Comparison of ENCODE assay signal across 1 cellular context in the genomic region with DNA sequence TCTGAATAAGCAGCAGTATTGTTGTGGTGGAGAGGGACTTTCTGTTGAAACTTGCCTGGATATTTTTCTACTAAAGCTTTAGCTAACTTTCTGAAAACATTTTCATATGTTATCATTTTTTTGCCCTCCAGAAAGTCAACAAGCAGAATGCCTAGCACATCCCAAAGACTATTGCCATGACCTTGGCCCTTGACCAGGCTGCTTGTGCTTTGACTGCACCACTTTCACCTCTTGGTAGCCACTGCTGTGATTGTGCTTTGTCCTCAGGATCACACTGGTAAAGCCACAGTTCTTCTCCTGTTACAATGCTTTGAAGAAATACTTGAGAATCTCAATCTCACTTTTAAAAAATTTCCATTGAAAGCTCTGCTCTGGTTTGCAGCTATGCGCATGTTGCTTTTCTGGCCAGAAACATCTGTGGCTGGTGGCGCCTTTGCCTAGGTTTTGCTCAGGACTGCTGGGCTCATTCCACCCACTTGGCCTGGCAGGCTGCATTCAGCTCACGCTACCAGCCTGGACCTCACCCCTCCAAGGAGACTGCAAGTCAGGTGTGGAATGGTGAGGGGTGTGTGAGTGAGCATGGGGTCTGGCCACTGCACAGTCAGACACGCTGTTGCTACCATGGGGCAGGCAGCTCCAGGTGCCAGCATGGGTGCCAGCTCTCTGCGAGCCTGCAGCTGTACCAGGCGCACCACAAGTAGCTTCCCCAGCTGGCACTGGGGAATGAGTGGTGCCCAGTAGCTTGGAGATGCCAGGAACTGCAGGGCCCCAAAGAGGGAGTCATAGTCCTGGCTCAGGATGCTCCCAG.
TF ChIP-seq lines count a peak whose summit lies in the region.

No MANE protein-coding gene starts in this region.

TF ChIP-seq in HepG2, 621 proteins besides CTCF, POLR2A, EP300 and RAD21 (continued from another document and continues in another):
- TF ChIP-seq, protein P1, sequence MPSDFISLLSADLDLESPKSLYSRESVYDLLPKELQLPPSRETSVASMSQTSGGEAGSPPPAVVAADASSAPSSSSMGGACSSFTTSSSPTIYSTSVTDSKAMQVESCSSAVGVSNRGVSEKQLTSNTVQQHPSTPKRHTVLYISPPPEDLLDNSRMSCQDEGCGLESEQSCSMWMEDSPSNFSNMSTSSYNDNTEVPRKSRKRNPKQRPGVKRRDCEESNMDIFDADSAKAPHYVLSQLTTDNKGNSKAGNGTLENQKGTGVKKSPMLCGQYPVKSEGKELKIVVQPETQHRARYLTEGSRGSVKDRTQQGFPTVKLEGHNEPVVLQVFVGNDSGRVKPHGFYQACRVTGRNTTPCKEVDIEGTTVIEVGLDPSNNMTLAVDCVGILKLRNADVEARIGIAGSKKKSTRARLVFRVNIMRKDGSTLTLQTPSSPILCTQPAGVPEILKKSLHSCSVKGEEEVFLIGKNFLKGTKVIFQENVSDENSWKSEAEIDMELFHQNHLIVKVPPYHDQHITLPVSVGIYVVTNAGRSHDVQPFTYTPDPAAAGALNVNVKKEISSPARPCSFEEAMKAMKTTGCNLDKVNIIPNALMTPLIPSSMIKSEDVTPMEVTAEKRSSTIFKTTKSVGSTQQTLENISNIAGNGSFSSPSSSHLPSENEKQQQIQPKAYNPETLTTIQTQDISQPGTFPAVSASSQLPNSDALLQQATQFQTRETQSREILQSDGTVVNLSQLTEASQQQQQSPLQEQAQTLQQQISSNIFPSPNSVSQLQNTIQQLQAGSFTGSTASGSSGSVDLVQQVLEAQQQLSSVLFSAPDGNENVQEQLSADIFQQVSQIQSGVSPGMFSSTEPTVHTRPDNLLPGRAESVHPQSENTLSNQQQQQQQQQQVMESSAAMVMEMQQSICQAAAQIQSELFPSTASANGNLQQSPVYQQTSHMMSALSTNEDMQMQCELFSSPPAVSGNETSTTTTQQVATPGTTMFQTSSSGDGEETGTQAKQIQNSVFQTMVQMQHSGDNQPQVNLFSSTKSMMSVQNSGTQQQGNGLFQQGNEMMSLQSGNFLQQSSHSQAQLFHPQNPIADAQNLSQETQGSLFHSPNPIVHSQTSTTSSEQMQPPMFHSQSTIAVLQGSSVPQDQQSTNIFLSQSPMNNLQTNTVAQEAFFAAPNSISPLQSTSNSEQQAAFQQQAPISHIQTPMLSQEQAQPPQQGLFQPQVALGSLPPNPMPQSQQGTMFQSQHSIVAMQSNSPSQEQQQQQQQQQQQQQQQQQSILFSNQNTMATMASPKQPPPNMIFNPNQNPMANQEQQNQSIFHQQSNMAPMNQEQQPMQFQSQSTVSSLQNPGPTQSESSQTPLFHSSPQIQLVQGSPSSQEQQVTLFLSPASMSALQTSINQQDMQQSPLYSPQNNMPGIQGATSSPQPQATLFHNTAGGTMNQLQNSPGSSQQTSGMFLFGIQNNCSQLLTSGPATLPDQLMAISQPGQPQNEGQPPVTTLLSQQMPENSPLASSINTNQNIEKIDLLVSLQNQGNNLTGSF (CRISPR knock-in tag; IDR thresholded peaks at IDR 0.05), result no peak
- TF ChIP-seq, protein P2, sequence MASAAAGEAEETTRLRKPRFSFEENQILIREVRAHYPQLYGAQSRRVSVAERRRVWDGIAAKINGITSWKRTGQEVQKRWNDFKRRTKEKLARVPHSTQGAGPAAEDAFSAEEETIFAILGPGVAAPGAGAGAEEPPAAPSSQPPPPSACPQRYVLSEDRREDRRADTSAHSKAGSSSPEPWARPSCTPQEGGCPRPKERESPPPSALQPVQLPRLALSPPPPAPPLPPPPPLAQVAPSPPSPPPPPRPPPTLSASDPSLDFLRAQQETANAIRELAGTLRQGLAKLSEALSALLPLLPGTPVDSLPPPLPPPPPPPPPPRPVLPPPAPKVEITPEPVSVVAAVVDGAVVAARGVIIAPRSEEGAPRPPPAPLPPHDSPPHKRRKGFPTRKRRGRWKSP (CRISPR knock-in tag; IDR thresholded peaks at IDR 0.05), result no peak
- TF ChIP-seq ZNF678 (CRISPR knock-in tag; IDR thresholded peaks at IDR 0.05) (0 out of 2 replicates have a peak, but pooled peaks have one; percentile 34), NR1H2 (CRISPR knock-in tag; IDR thresholded peaks at IDR 0.05; ENCODE audit: borderline replicate concordance, low read depth) (no peak), RAD51 (IDR thresholded peaks at IDR 0.05; ENCODE audit: borderline replicate concordance) (no peak), ATF4 (CRISPR knock-in tag; IDR thresholded peaks at IDR 0.05) (no peak), NR2C2 (CRISPR knock-in tag; IDR thresholded peaks at IDR 0.05; ENCODE audit: borderline replicate concordance) (0 out of 2 replicates have a peak, but pooled peaks have one; percentile 43), AHDC1 (CRISPR knock-in tag; IDR thresholded peaks at IDR 0.05; ENCODE audit: borderline replicate concordance) (peak; percentile 77; the same call in 1 of the 2 replicates), DR1 (CRISPR knock-in tag; IDR thresholded peaks at IDR 0.05) (no peak), ZSCAN21 (CRISPR knock-in tag; IDR thresholded peaks at IDR 0.05; ENCODE audit: borderline replicate concordance) (no peak), BCL6 (CRISPR knock-in tag; IDR thresholded peaks at IDR 0.05) (peak; percentile 84), TMF1 (CRISPR knock-in tag; IDR thresholded peaks at IDR 0.05; ENCODE audit: low read depth) (no peak), CENPBD1 (CRISPR knock-in tag; IDR thresholded peaks at IDR 0.05; ENCODE audit: borderline replicate concordance, low read depth) (no peak), MIER3 (CRISPR knock-in tag; IDR thresholded peaks at IDR 0.05; ENCODE audit: borderline replicate concordance) (no peak), MATR3 (CRISPR knock-in tag; IDR thresholded peaks at IDR 0.05) (no peak), ZNF614 (CRISPR knock-in tag; IDR thresholded peaks at IDR 0.05; ENCODE audit: borderline replicate concordance) (0 out of 2 replicates have a peak, but pooled peaks have one; percentile 58), HMG20A (CRISPR knock-in tag; IDR thresholded peaks at IDR 0.05; ENCODE audit: borderline replicate concordance) (peak; percentile 93; the same call in 1 of the 2 replicates), RBM22 (optimal IDR thresholded peaks at IDR 0.05; ENCODE audit: low read length) (no peak), KLF13 (CRISPR knock-in tag; IDR thresholded peaks at IDR 0.05) (no peak), ATRX (CRISPR knock-in tag; IDR thresholded peaks at IDR 0.05; ENCODE audit: borderline replicate concordance) (no peak)
- TF ChIP-seq, protein P3, sequence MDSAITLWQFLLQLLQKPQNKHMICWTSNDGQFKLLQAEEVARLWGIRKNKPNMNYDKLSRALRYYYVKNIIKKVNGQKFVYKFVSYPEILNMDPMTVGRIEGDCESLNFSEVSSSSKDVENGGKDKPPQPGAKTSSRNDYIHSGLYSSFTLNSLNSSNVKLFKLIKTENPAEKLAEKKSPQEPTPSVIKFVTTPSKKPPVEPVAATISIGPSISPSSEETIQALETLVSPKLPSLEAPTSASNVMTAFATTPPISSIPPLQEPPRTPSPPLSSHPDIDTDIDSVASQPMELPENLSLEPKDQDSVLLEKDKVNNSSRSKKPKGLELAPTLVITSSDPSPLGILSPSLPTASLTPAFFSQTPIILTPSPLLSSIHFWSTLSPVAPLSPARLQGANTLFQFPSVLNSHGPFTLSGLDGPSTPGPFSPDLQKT (CRISPR knock-in tag; IDR thresholded peaks at IDR 0.05; ENCODE audit: borderline replicate concordance), result no peak
- TF ChIP-seq, protein P4, sequence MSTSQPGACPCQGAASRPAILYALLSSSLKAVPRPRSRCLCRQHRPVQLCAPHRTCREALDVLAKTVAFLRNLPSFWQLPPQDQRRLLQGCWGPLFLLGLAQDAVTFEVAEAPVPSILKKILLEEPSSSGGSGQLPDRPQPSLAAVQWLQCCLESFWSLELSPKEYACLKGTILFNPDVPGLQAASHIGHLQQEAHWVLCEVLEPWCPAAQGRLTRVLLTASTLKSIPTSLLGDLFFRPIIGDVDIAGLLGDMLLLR (CRISPR knock-in tag; IDR thresholded peaks at IDR 0.05), result no peak
- TF ChIP-seq, protein P5, sequence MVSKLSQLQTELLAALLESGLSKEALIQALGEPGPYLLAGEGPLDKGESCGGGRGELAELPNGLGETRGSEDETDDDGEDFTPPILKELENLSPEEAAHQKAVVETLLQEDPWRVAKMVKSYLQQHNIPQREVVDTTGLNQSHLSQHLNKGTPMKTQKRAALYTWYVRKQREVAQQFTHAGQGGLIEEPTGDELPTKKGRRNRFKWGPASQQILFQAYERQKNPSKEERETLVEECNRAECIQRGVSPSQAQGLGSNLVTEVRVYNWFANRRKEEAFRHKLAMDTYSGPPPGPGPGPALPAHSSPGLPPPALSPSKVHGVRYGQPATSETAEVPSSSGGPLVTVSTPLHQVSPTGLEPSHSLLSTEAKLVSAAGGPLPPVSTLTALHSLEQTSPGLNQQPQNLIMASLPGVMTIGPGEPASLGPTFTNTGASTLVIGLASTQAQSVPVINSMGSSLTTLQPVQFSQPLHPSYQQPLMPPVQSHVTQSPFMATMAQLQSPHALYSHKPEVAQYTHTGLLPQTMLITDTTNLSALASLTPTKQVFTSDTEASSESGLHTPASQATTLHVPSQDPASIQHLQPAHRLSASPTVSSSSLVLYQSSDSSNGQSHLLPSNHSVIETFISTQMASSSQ (IDR thresholded peaks at IDR 0.05; ENCODE audit: low read depth), result no peak
- TF ChIP-seq, protein P5 (CRISPR knock-in tag; IDR thresholded peaks at IDR 0.05; ENCODE audit: borderline replicate concordance), result peak; percentile 51; the same call in 1 of the 2 replicates
- TF ChIP-seq, protein P6, sequence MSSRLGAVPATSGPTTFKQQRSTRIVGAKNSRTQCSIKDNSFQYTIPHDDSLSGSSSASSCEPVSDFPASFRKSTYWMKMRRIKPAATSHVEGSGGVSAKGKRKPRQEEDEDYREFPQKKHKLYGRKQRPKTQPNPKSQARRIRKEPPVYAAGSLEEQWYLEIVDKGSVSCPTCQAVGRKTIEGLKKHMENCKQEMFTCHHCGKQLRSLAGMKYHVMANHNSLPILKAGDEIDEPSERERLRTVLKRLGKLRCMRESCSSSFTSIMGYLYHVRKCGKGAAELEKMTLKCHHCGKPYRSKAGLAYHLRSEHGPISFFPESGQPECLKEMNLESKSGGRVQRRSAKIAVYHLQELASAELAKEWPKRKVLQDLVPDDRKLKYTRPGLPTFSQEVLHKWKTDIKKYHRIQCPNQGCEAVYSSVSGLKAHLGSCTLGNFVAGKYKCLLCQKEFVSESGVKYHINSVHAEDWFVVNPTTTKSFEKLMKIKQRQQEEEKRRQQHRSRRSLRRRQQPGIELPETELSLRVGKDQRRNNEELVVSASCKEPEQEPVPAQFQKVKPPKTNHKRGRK (CRISPR knock-in tag; IDR thresholded peaks at IDR 0.05), result no peak
- TF ChIP-seq, protein P7, sequence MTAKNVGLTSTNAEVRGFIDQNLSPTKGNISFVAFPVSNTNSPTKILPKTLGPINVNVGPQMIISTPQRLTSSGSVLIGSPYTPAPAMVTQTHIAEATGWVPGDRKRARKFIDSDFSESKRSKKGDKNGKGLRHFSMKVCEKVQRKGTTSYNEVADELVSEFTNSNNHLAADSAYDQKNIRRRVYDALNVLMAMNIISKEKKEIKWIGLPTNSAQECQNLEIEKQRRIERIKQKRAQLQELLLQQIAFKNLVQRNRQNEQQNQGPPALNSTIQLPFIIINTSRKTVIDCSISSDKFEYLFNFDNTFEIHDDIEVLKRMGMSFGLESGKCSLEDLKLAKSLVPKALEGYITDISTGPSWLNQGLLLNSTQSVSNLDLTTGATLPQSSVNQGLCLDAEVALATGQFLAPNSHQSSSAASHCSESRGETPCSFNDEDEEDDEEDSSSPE (CRISPR knock-in tag; IDR thresholded peaks at IDR 0.05), result no peak
